Comparison of ENCODE assay signal across 24 cellular contexts in the genomic region with DNA sequence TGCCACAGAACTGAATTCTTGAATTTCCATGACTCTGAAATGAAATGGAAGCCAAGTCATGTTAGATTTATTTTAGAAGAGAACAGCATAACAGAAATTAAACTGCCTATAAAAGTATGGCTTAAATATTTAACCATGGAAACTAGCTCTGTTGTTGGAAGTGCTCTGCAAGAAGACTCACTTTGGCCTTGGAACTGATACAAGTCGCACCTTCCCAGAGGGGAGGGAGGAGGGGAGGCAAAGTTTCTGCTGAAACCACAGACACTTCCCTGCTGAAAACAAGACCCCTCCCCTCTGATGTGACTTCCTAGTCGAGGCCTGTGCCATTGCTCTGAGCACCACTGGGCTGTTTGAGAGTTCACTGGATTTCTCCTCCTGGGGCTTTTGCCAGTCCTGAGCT.
DNase-seq lines count a peak whose midpoint lies in the region; ATAC-seq, FAIRE-seq and TF ChIP-seq lines count a peak whose summit lies in the region.
"Had no signal": no experiment of that assay in that cellular context is flagged by ENCODE, and none has a peak within 500 bp of the region (broad histone marks: within the 10 kb centered on the region; RNA-seq: fewer than 3 reads in every experiment).

No MANE protein-coding gene starts in this region.

- no peak for TF ChIP-seq CTCF in DND-41 (IDR thresholded peaks at IDR 0.05; ENCODE audit: borderline replicate concordance, extremely low read depth, low read length, poor library complexity, severe bottlenecking)
- TF ChIP-seq CTCF in HCT116 (IDR thresholded peaks at IDR 0.05 in 2 of 3, conservative IDR thresholded peaks at IDR 0.05 in 1 of 3; ENCODE audit: borderline replicate concordance in 1 of 3, insufficient read depth in 1 of 3, low read depth in 2 of 3, low read length in 2 of 3): no peak
- no peak for TF ChIP-seq CTCF in K562 (IDR thresholded peaks at IDR 0.05 in 2 of 3, conservative IDR thresholded peaks at IDR 0.05 in 1 of 3; ENCODE audit: insufficient read depth in 2 of 3, low read depth in 1 of 3, low read length in 3 of 3)

- in situ Hi-C loops in K562 (cut with MboI): loop anchor here (25.0 kb wide), 1 partner anchor 994 kb away; no protein-coding TSS in a partner anchor

- BruUV-seq in HCT116 (replicated peaks; lab: Mats Ljungman, UMichigan) (no TSS peak), K562 (replicated peaks; lab: Mats Ljungman, UMichigan) (no TSS peak)

- DNase-seq in DMS53 (lab: John Stamatoyannopoulos, UW): peak; percentile 7
- DNase-seq in DMS53 treated with DMSO at 0.1 percent for 48 hours (lab: John Stamatoyannopoulos, UW; ENCODE audit: unreplicated experiment): no peak
- DNase-seq in DND-41: peak; percentile 10
- DNase-seq in HCT116 (ENCODE audit: low read depth, low spot score): no peak
- no peak for DNase-seq in K562 (ENCODE audit: extremely low read depth in 1 of 4, low spot score in 3 of 4)
- DNase-seq in NCI-H2196 (lab: John Stamatoyannopoulos, UW; ENCODE audit: unreplicated experiment): no peak
- no peak for DNase-seq in HTR-8/SVneo (ENCODE audit: insufficient read length, low spot score)
- DNase-seq: AML-193; Caco-2; Calu3; CD4-positive, alpha-beta T cell; CD8-positive, alpha-beta T cell; DMS79 treated with DMSO at 0.1 percent for 48 hours; EL; GDM1 had no signal

- H4K20me1 ChIP-seq in DND-41 (ENCODE audit: insufficient read depth, low read length) (no peaks in the 10 kb centered on the region), HCT116 (ENCODE audit: insufficient read depth) (no peaks in the 10 kb centered on the region), K562 (replicated peaks; ENCODE audit: control insufficient read depth, insufficient read depth, low read length) (no peaks in the 10 kb centered on the region)
- H4K20me1 ChIP-seq: BLaER1 treated with 17β-estradiol and CSF1 and Interleukin-3, amounts not matched to agents 10 nM and 100 nM had no signal

- FAIRE-seq in K562 (lab: Jason Lieb, UNC): peak; percentile 11
- no peak for FAIRE-seq in HTR-8/SVneo (lab: Jason Lieb, UNC)
- FAIRE-seq: A549, D721Med, GM12878, GM12892, GM18507 had no signal

- no peaks in the 10 kb centered on the region for H3K36me3 ChIP-seq in DND-41 (ENCODE audit: insufficient read depth, low read length)
- no peaks in the 10 kb centered on the region for H3K36me3 ChIP-seq in HCT116 (ENCODE audit: control insufficient read depth in 1 of 2, insufficient read depth in 2 of 2, low read length in 2 of 2)
- H3K36me3 ChIP-seq in K562 (ENCODE audit: control insufficient read depth, insufficient read depth, low read length): no peaks in the 10 kb centered on the region
- H3K36me3 ChIP-seq: BLaER1 treated with 17β-estradiol and CSF1 and Interleukin-3, amounts not matched to agents 10 nM and 100 nM had no signal

- TF ChIP-seq RAD21 in HCT116 (IDR thresholded peaks at IDR 0.05; ENCODE audit: low read depth): no peak
- TF ChIP-seq RAD21 in K562 (CRISPR knock-in tag; conservative IDR thresholded peaks at IDR 0.05 in 1 of 2, IDR thresholded peaks at IDR 0.05 in 1 of 2): no peak

- H3K9me2 ChIP-seq in HCT116 (ENCODE audit: insufficient read depth): no peaks in the 10 kb centered on the region

- POLR2A ChIA-PET in HCT116 (lab: Charles Lee): no interaction called here
- POLR2A ChIA-PET in K562 (lab: Yijun Ruan, JAX): interaction anchor here (0.7 kb wide), 1 partner anchor 383 kb away, joined by 3 read pairs; no protein-coding TSS in a partner anchor

- intact Hi-C loops in HCT116 (cut with micrococcal nuclease): no loop called here
- intact Hi-C loops in K562 (cut with micrococcal nuclease): loop anchor here (10.0 kb wide), 1 partner anchor 572 kb away; no protein-coding TSS in a partner anchor

- H3K27ac ChIP-seq in DND-41 (ENCODE audit: low read length): no peak overlapping the region
- no peak overlapping the region for H3K27ac ChIP-seq in HCT116 (ENCODE audit: low read depth, low read length)
- no peak overlapping the region for H3K27ac ChIP-seq in K562 (ENCODE audit: extremely low read depth, low read depth, low read length)
- H3K27ac ChIP-seq: 22Rv1; A549; BLaER1 treated with 17β-estradiol and CSF1 and Interleukin-3, amounts not matched to agents 10 nM and 100 nM; C4-2B had no signal

- 15% methylated on average over 2 of the region's 2 CpGs for WGBS in K562 (ENCODE audit: insufficient coverage, low coverage, missing lambda C conversion rate)

- H3K27me3 ChIP-seq in DND-41 (ENCODE audit: insufficient read depth, low read length, poor library complexity) (no peaks in the 10 kb centered on the region), HCT116 (ENCODE audit: insufficient read depth, low read length) (no peaks in the 10 kb centered on the region), K562 (ENCODE audit: control insufficient read depth in 2 of 2, insufficient read depth in 2 of 2, low read length in 2 of 2) (no peaks in the 10 kb centered on the region; a peak in 1 of 5 replicates)
- H3K27me3 ChIP-seq: BLaER1 treated with 17β-estradiol and CSF1 and Interleukin-3, amounts not matched to agents 10 nM and 100 nM had no signal

- H3K4me1 ChIP-seq in DND-41 (ENCODE audit: insufficient read depth, low read length) (peaks cover 6% of the 10 kb centered on the region; the same call in 1 of the 2 replicates), HCT116 (ENCODE audit: control insufficient read depth in 1 of 2, insufficient read depth in 2 of 2, low read length in 2 of 2) (no peaks in the 10 kb centered on the region), K562 (replicated peaks in 1 of 2; ENCODE audit: control insufficient read depth in 2 of 2, insufficient read depth in 2 of 2, low read length in 2 of 2) (peaks cover 0 to 6% of the 10 kb centered on the region in 2 experiments; a peak in 2 of 5 replicates)
- H3K4me1 ChIP-seq: A549, Caco-2 had no signal

- H3K9me1 ChIP-seq in K562 (ENCODE audit: control insufficient read depth, insufficient read depth, low read length): no peaks in the 10 kb centered on the region

- TF ChIP-seq EP300 in K562 (IDR thresholded peaks at IDR 0.05; ENCODE audit: low read length): no peak

- H3K79me2 ChIP-seq in DND-41 (ENCODE audit: insufficient read depth, low read length) (no peaks in the 10 kb centered on the region), HCT116 (ENCODE audit: insufficient read depth, low read length) (no peaks in the 10 kb centered on the region), K562 (ENCODE audit: control insufficient read depth, insufficient read depth, low read length) (no peaks in the 10 kb centered on the region)

- H3K9me3 ChIP-seq in DND-41 (ENCODE audit: insufficient read depth, low read length, severe bottlenecking) (no peaks in the 10 kb centered on the region), HCT116 (ENCODE audit: control insufficient read depth in 1 of 2, insufficient read depth in 1 of 2, low read depth in 1 of 2, low read length in 2 of 2) (no peaks in the 10 kb centered on the region), K562 (replicated peaks; ENCODE audit: control insufficient read depth, insufficient read depth, low read depth, low read length) (no peaks in the 10 kb centered on the region)
- H3K9me3 ChIP-seq: A549; BLaER1 treated with 17β-estradiol and CSF1 and Interleukin-3, amounts not matched to agents 10 nM and 100 nM; Caco-2 had no signal

- RAD21 ChIA-PET in HCT116 (lab: Charles Lee; ENCODE audit: low non-redundant PET in 1 of 2, low total read pairs in 2 of 2, uncharacterized antibody in 2 of 2, unreplicated experiment in 2 of 2): no interaction called here

- no peak overlapping the region for H3K4me3 ChIP-seq in DND-41 (ENCODE audit: low read depth in 1 of 2, low read length in 2 of 2)
- no peak overlapping the region for H3K4me3 ChIP-seq in HCT116 (replicated peaks in 1 of 2; ENCODE audit: low read depth in 1 of 2, low read length in 2 of 2)
- H3K4me3 ChIP-seq in K562: no peak overlapping the region
- H3K4me3 ChIP-seq: A549; BLaER1 treated with 17β-estradiol and CSF1 and Interleukin-3, amounts not matched to agents 10 nM and 100 nM; GM12878 had no signal

- CTCF ChIA-PET in HCT116 (lab: Charles Lee) (no interaction called here), K562 (lab: Yijun Ruan, JAX; ENCODE audit: low intra/inter-chr PET ratio) (no interaction called here)

- no peak overlapping the region for H3K9ac ChIP-seq in DND-41 (ENCODE audit: low read depth, low read length)
- no peak overlapping the region for H3K9ac ChIP-seq in HCT116 (ENCODE audit: low read length)
- no peak overlapping the region for H3K9ac ChIP-seq in K562 (ENCODE audit: insufficient read depth in 1 of 2, low read depth in 2 of 2, low read length in 2 of 2)
- H3K9ac ChIP-seq: BLaER1 treated with 17β-estradiol and CSF1 and Interleukin-3, amounts not matched to agents 10 nM and 100 nM had no signal

- TF ChIP-seq POLR2A in HCT116 (IDR thresholded peaks at IDR 0.05; ENCODE audit: borderline replicate concordance, extremely low read depth, insufficient read depth, insufficient read length): no peak
- no peak for TF ChIP-seq POLR2A in K562 (conservative IDR thresholded peaks at IDR 0.05)

- ATAC-seq in DND-41 (ENCODE audit: insufficient read depth, low read depth) (no peak), HCT116 (no peak), K562 (no peak), GM21526 (IDR thresholded peaks at IDR 0.05; ENCODE audit: low FRiP score, unreplicated experiment) (no peak)
- ATAC-seq: A549; CD8-positive, alpha-beta T cell; GM12878 had no signal

- H3K4me2 ChIP-seq in DND-41 (ENCODE audit: insufficient read depth, low read length): no peak overlapping the region
- H3K4me2 ChIP-seq in HCT116 (ENCODE audit: low read length): no peak overlapping the region
- no peak overlapping the region for H3K4me2 ChIP-seq in K562 (ENCODE audit: insufficient read depth, low read length)
- H3K4me2 ChIP-seq: A549; BLaER1 treated with 17β-estradiol and CSF1 and Interleukin-3, amounts not matched to agents 10 nM and 100 nM had no signal

- H2AFZ ChIP-seq in DND-41 (ENCODE audit: low read depth, low read length) (no peak overlapping the region), HCT116 (ENCODE audit: low read depth, low read length, poor library complexity, severe bottlenecking) (peak overlapping the region; percentile 54), K562 (ENCODE audit: low read depth, low read length) (no peak overlapping the region)

TF ChIP-seq in HCT116, 20 proteins besides CTCF, POLR2A, EP300 and RAD21 (continues in another document):
- TF ChIP-seq ZFX (IDR thresholded peaks at IDR 0.05) (no peak), ZNF274 (IDR thresholded peaks at IDR 0.05; ENCODE audit: low read depth, low read length) (no peak), CEBPB (IDR thresholded peaks at IDR 0.05; ENCODE audit: low read depth) (no peak), SIN3A (IDR thresholded peaks at IDR 0.05; ENCODE audit: low read depth) (no peak), EZH2phosphoT487 (IDR thresholded peaks at IDR 0.05; ENCODE audit: borderline replicate concordance) (no peak), FOSL1 (IDR thresholded peaks at IDR 0.05; ENCODE audit: low read depth) (no peak)

TF ChIP-seq in K562, 482 proteins besides CTCF, POLR2A, EP300 and RAD21 (continues in another document):
- TF ChIP-seq TARDBP (IDR thresholded peaks at IDR 0.05) (no peak), ZNF134 (CRISPR knock-in tag; conservative IDR thresholded peaks at IDR 0.05) (no peak), ZNF41 (CRISPR knock-in tag; conservative IDR thresholded peaks at IDR 0.05) (no peak), MEF2A (IDR thresholded peaks at IDR 0.05; ENCODE audit: control insufficient read depth, low read depth, low read length) (no peak)

Comparison
In these comparisons a context has a peak if more than half of its experiments do, and no peak if none do; other contexts are left out.
1. DNase-seq: peak in DMS53 (single experiment) and DND-41 (single experiment); none in DMS53 treated with DMSO at 0.1 percent for 48 hours (single experiment), HCT116 (single experiment), K562 (0 of 4), NCI-H2196 (single experiment) and HTR-8/SVneo (single experiment).